1 cellular context compared by ENCODE assay signal in genomic region chr7:76317782-76318487, GRCh38.
TF ChIP-seq lines count a peak whose summit lies in the region.

No MANE protein-coding gene starts in this region.

TF ChIP-seq in K562, 482 proteins besides CTCF, POLR2A, EP300 and RAD21 (continued from another document):
- TF ChIP-seq CUX1 (CRISPR knock-in tag; IDR thresholded peaks at IDR 0.05) (no peak), SIRT6 (IDR thresholded peaks at IDR 0.05; ENCODE audit: low read depth, low read length) (no peak), POLR2AphosphoS5 (IDR thresholded peaks at IDR 0.05; ENCODE audit: control insufficient read depth, insufficient read depth, low read depth, low read length) (peak; percentile 56), RB1 (IDR thresholded peaks at IDR 0.05; ENCODE audit: low read depth) (peak; percentile 71), FOSL1 (tag; conservative IDR thresholded peaks at IDR 0.05) (no peak), ZNF316 (IDR thresholded peaks at IDR 0.05) (no peak)
